ENCODE assay signal across 25 cellular contexts in the genomic region with DNA sequence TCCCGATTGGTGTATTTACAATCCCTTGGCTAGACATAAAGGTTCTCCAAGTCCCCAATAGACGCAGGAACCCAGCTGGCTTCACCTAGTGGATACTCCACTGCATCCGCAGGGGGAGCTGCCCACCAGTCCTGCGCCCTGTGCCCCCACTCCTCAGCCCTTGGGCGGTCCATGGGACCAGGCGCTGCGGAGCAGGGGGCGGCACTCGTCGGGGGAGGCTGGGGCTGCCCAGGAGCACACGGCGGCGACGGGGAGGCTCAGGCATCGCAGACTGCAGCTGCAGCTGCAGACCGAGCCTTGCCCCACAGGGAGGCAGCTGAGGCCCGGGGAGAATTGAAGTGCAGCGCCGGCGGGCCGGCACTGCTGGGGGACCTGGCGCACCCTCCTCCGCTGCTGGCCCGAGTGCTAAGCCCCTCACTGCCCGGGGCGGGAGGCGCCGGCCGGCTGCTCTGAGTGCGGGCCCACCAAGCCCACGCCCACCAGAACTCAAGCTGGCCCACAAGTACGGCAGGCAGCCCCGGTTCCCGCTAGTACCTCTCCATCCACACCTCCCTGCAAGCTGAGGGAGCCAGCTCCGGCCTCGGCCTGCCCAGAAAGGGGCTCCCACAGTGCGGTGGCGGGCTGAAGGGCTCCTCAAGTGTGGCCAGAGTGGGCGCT.
"Had no signal": no experiment of that assay in that cellular context is flagged by ENCODE, and none has a peak within 500 bp of the region (broad histone marks: within the 10 kb centered on the region; RNA-seq: fewer than 3 reads in every experiment).

No MANE protein-coding gene starts in this region.

- H3K4me1 ChIP-seq: neural progenitor cell, right atrium auricular region, vagina had no signal

- H3K27ac ChIP-seq: hepatocyte, left ventricle myocardium inferior, neural progenitor cell, ovary, right atrium auricular region, skin epidermis, suprapubic skin, tibial nerve, vagina had no signal

- H3K79me2 ChIP-seq: hepatocyte had no signal

- H3K27ac Mint-ChIP-seq: mesothelial cell of epicardium; naive B cell; natural killer cell; neural progenitor cell; progenitor cell of endocrine pancreas; stimulated activated naive CD8-positive, alpha-beta T cell treated with anti-CD3 and anti-CD28 coated beads, Interleukin-15, Interleukin-2, amounts not matched to agents 100 ng/mL and 50 ng/mL, for 24 hours; type B pancreatic cell had no signal

- H3K9me3 Mint-ChIP-seq: mesothelial cell of epicardium; naive B cell; natural killer cell; neural progenitor cell; stimulated activated naive CD8-positive, alpha-beta T cell treated with anti-CD3 and anti-CD28 coated beads, Interleukin-15, Interleukin-2, amounts not matched to agents 100 ng/mL and 50 ng/mL, for 24 hours; type B pancreatic cell had no signal

- H3K4me1 Mint-ChIP-seq: natural killer cell, neural progenitor cell had no signal

- H3K36me3 Mint-ChIP-seq: mesothelial cell of epicardium, naive B cell, natural killer cell, neural progenitor cell, type B pancreatic cell had no signal

- H2AFZ ChIP-seq: hepatocyte, neural progenitor cell had no signal

- H3K27me3 Mint-ChIP-seq: naive B cell; progenitor cell of endocrine pancreas; stimulated activated naive CD8-positive, alpha-beta T cell treated with anti-CD3 and anti-CD28 coated beads, Interleukin-15, Interleukin-2, amounts not matched to agents 100 ng/mL and 50 ng/mL, for 24 hours; type B pancreatic cell had no signal

- H3K36me3 ChIP-seq: left ventricle myocardium inferior, neural progenitor cell, ovary, right atrium auricular region, suprapubic skin, tibial nerve, vagina had no signal

- H3K4me3 ChIP-seq: hepatocyte, left ventricle myocardium inferior, lung, neural progenitor cell, ovary, right atrium auricular region, skin epidermis, suprapubic skin, tibial nerve, vagina had no signal

- H3K4me2 ChIP-seq: hepatocyte, neural progenitor cell had no signal

- H3K9ac ChIP-seq: neural progenitor cell had no signal

- H3K27me3 ChIP-seq: hepatocyte, neural progenitor cell, ovary, right atrium auricular region, suprapubic skin, tibial nerve, vagina had no signal

- DNase-seq: islet precursor cell; left ventricle myocardium inferior; mesendoderm; naive B cell; natural killer cell; nephron progenitor cell; ovary; stimulated activated CD4-positive, alpha-beta T cell treated with anti-CD3 and anti-CD28 coated beads, Interleukin-12 subunit alpha, Interleukin-12 subunit beta, amount 100 ng/mL, for 4 hours; stimulated activated CD4-positive, alpha-beta T cell treated with anti-CD3 and anti-CD28 coated beads, Interleukin-15, amount 100 ng/mL, for 24 hours; stimulated activated CD4-positive, alpha-beta T cell treated with anti-CD3 and anti-CD28 coated beads, Interleukin-2, amount 100 ng/mL, for 24 hours; stimulated activated CD4-positive, alpha-beta T cell treated with anti-CD3 and anti-CD28 coated beads, Interleukin-4, amount 100 ng/mL, for 1 hour; stimulated activated naive CD4-positive, alpha-beta T cell had no signal

- ATAC-seq: natural killer cell, sciatic nerve had no signal

- H3K4me3 Mint-ChIP-seq: mesothelial cell of epicardium; naive B cell; natural killer cell; nephron progenitor cell; neural progenitor cell; stimulated activated naive CD8-positive, alpha-beta T cell treated with anti-CD3 and anti-CD28 coated beads, Interleukin-15, Interleukin-2, amounts not matched to agents 100 ng/mL and 50 ng/mL, for 24 hours; type B pancreatic cell had no signal

- H3K9me3 ChIP-seq: ovary, right atrium auricular region, suprapubic skin, tibial nerve, vagina had no signal
